In genomic region chr7:130956417-130957139, GRCh38 we compare ENCODE assay signal across 1 cellular context.
TF ChIP-seq lines count a peak whose summit lies in the region.

No MANE protein-coding gene starts in this region.

TF ChIP-seq in HCT116, 20 proteins besides CTCF, POLR2A, EP300 and RAD21:
- no peak for TF ChIP-seq TCF7L2 (IDR thresholded peaks at IDR 0.05; ENCODE audit: borderline replicate concordance, extremely low read depth, insufficient read depth, insufficient read length)
- no peak; the same call in 1 of the 2 replicates for TF ChIP-seq POLR2AphosphoS5 (IDR thresholded peaks at IDR 0.05; ENCODE audit: low read depth, low read length)
- no peak for TF ChIP-seq SRF (IDR thresholded peaks at IDR 0.05; ENCODE audit: low read depth)
- TF ChIP-seq CBX3 (IDR thresholded peaks at IDR 0.05; ENCODE audit: low read depth), result no peak
- no peak for TF ChIP-seq ZBTB33 (IDR thresholded peaks at IDR 0.05; ENCODE audit: extremely low read depth, insufficient replicate concordance, low read length)
- TF ChIP-seq REST (IDR thresholded peaks at IDR 0.05; ENCODE audit: low read depth), result no peak
- no peak for TF ChIP-seq EZH2phosphoT487 (IDR thresholded peaks at IDR 0.05; ENCODE audit: borderline replicate concordance)
- no peak for TF ChIP-seq CEBPB (IDR thresholded peaks at IDR 0.05; ENCODE audit: low read depth)
- no peak for TF ChIP-seq EGR1 (IDR thresholded peaks at IDR 0.05; ENCODE audit: low read depth)
- no peak; the same call in 1 of the 2 replicates for TF ChIP-seq SIN3A (IDR thresholded peaks at IDR 0.05; ENCODE audit: low read depth)
- TF ChIP-seq ATF3 (IDR thresholded peaks at IDR 0.05), result no peak
- no peak for TF ChIP-seq ELF1 (IDR thresholded peaks at IDR 0.05; ENCODE audit: borderline replicate concordance, low read depth)
- no peak for TF ChIP-seq MAX (IDR thresholded peaks at IDR 0.05)
- no peak for TF ChIP-seq YY1 (IDR thresholded peaks at IDR 0.05; ENCODE audit: extremely low read depth, insufficient replicate concordance, low read depth, low read length)
- TF ChIP-seq FOSL1 (IDR thresholded peaks at IDR 0.05; ENCODE audit: low read depth), result no peak
TF ChIP-seq in HCT116: peak in this region for 0.
